9 cellular contexts compared by ENCODE assay signal in genomic region chr2:152585830-152586484, GRCh38.
DNase-seq lines count a peak whose midpoint lies in the region; ATAC-seq and TF ChIP-seq lines count a peak whose summit lies in the region.
"Had no signal": no experiment of that assay in that cellular context is flagged by ENCODE, and none has a peak within 500 bp of the region (broad histone marks: within the 10 kb centered on the region; RNA-seq: fewer than 3 reads in every experiment).

No MANE protein-coding gene starts in this region.

- no peak overlapping the region for H2AFZ ChIP-seq in ACC112 (ENCODE audit: low read length, unreplicated experiment)

- H3K27ac ChIP-seq in ACC112 (ENCODE audit: low read depth, low read length) (peak overlapping the region; percentile 60), left lung (no peak overlapping the region), stomach (peak overlapping the region in 2 of 5 donors; percentile 1)
- H3K27ac ChIP-seq: cardiac muscle cell had no signal

- peaks cover 60% of the 10 kb centered on the region for H3K4me1 ChIP-seq in ACC112 (ENCODE audit: control insufficient read depth, insufficient read depth, low read length, unreplicated experiment)
- peaks cover 0 to 3% of the 10 kb centered on the region in 2 donors for H3K4me1 ChIP-seq in left lung
- peaks cover 0 to 16% (median 3%) of the 10 kb centered on the region in 4 donors for H3K4me1 ChIP-seq in stomach

- no peaks in the 10 kb centered on the region for H3K9me3 ChIP-seq in left lung
- no peaks in the 10 kb centered on the region for H3K9me3 ChIP-seq in stomach

- 48 to 70% (median 62%) methylated on average over 3 of the region's 3 CpGs for WGBS in stomach, 5 donors

- intact Hi-C loops in left lung (cut with DNase I) (no loop called here), stomach (cut with DNase I; ENCODE audit: low total_unique reads) (no loop called here)
- intact Hi-C loops in activated T-helper 2 cell treated with anti-CD3 and anti-CD28 coated beads, Interferon-gamma antibody, Interleukin-2, Interleukin-4, amounts not matched to agents 10 μg/mL and 5 μg/mL and 100 μg/mL, durations not matched to agents 14 hours and 24 hours and 36 hours (cut with micrococcal nuclease): loop anchor here (2.0 to 5.0 kb wide), 2 partner anchors 13 to 79 kb away; no protein-coding TSS in a partner anchor

- peak overlapping the region; percentile 3; the same call in 1 of the 2 replicates for H3K4me3 Mint-ChIP-seq in HFFc6
- H3K4me3 Mint-ChIP-seq in activated T-helper 2 cell treated with anti-CD3 and anti-CD28 coated beads, Interferon-gamma antibody, Interleukin-2, Interleukin-4, amounts not matched to agents 10 μg/mL and 5 μg/mL and 100 μg/mL, durations not matched to agents 14 hours and 24 hours and 36 hours (ENCODE audit: low read depth): no peak overlapping the region

- H3K4me3 ChIP-seq in ACC112 (ENCODE audit: low read depth, low read length) (peak overlapping the region; percentile 6; the same call in 1 of the 2 replicates), left lung (no peak overlapping the region), stomach (no peak overlapping the region)
- H3K4me3 ChIP-seq: cardiac muscle cell had no signal

- no peaks in the 10 kb centered on the region for H3K27me3 ChIP-seq in ACC112 (ENCODE audit: insufficient read depth, low read length)
- no peaks in the 10 kb centered on the region for H3K27me3 ChIP-seq in left lung
- H3K27me3 ChIP-seq in stomach: no peaks in the 10 kb centered on the region
- H3K27me3 ChIP-seq: cardiac muscle cell had no signal

- no peak for TF ChIP-seq POLR2A in stomach (IDR thresholded peaks at IDR 0.05)

- H3K9me3 Mint-ChIP-seq in HFFc6: no peaks in the 10 kb centered on the region
- H3K9me3 Mint-ChIP-seq in activated T-helper 2 cell treated with anti-CD3 and anti-CD28 coated beads, Interferon-gamma antibody, Interleukin-2, Interleukin-4, amounts not matched to agents 10 μg/mL and 5 μg/mL and 100 μg/mL, durations not matched to agents 14 hours and 24 hours and 36 hours: no peaks in the 10 kb centered on the region

- peak overlapping the region; percentile 66 for H3K27ac Mint-ChIP-seq in HFFc6
- H3K27ac Mint-ChIP-seq in activated T-helper 2 cell treated with anti-CD3 and anti-CD28 coated beads, Interferon-gamma antibody, Interleukin-2, Interleukin-4, amounts not matched to agents 10 μg/mL and 5 μg/mL and 100 μg/mL, durations not matched to agents 14 hours and 24 hours and 36 hours: no peak overlapping the region

- H3K27me3 Mint-ChIP-seq in HFFc6 (ENCODE audit: insufficient read depth): no peaks in the 10 kb centered on the region; the same call in 1 of the 2 replicates
- H3K27me3 Mint-ChIP-seq in activated T-helper 2 cell treated with anti-CD3 and anti-CD28 coated beads, Interferon-gamma antibody, Interleukin-2, Interleukin-4, amounts not matched to agents 10 μg/mL and 5 μg/mL and 100 μg/mL, durations not matched to agents 14 hours and 24 hours and 36 hours (ENCODE audit: low read depth): peaks cover 2% of the 10 kb centered on the region

- DNase-seq in HFFc6 (peak; percentile 95), brain pericyte (ENCODE audit: low read depth, low spot score) (peak; percentile 61), left lung (no peak), RKO (ENCODE audit: low spot score) (no peak), stomach (no peak)
- no peak for DNase-seq in activated T-helper 2 cell treated with anti-CD3 and anti-CD28 coated beads, Interferon-gamma antibody, Interleukin-2, Interleukin-4, amounts not matched to agents 10 μg/mL and 5 μg/mL and 100 μg/mL, durations not matched to agents 14 hours and 24 hours and 36 hours (ENCODE audit: low spot score)

- ATAC-seq in left lung (peak; percentile 83), HG03159 (IDR thresholded peaks at IDR 0.05; ENCODE audit: unreplicated experiment) (no peak)

- H3K36me3 ChIP-seq in ACC112 (ENCODE audit: insufficient read depth, low read length) (no peaks in the 10 kb centered on the region), left lung (no peaks in the 10 kb centered on the region), stomach (peaks cover 0 to 9% (median 7%) of the 10 kb centered on the region in 4 donors)
- H3K36me3 ChIP-seq: cardiac muscle cell had no signal

- no peak for TF ChIP-seq EP300 in stomach (IDR thresholded peaks at IDR 0.05)

- TF ChIP-seq CTCF in HFFc6 (IDR thresholded peaks at IDR 0.05) (no peak), left lung (IDR thresholded peaks at IDR 0.05) (no peak), stomach (IDR thresholded peaks at IDR 0.05) (no peak)

- H3K79me2 ChIP-seq in ACC112 (ENCODE audit: control insufficient read depth, insufficient read depth, low read length, unreplicated experiment): peaks cover 3% of the 10 kb centered on the region

- H3K36me3 Mint-ChIP-seq in HFFc6 (ENCODE audit: low read depth): peaks cover 19% of the 10 kb centered on the region
- no peaks in the 10 kb centered on the region for H3K36me3 Mint-ChIP-seq in activated T-helper 2 cell treated with anti-CD3 and anti-CD28 coated beads, Interferon-gamma antibody, Interleukin-2, Interleukin-4, amounts not matched to agents 10 μg/mL and 5 μg/mL and 100 μg/mL, durations not matched to agents 14 hours and 24 hours and 36 hours (ENCODE audit: low read depth)

- peaks cover 56% of the 10 kb centered on the region for H3K4me1 Mint-ChIP-seq in HFFc6 (ENCODE audit: low read depth)
- peaks cover 25% of the 10 kb centered on the region for H3K4me1 Mint-ChIP-seq in activated T-helper 2 cell treated with anti-CD3 and anti-CD28 coated beads, Interferon-gamma antibody, Interleukin-2, Interleukin-4, amounts not matched to agents 10 μg/mL and 5 μg/mL and 100 μg/mL, durations not matched to agents 14 hours and 24 hours and 36 hours (ENCODE audit: low read depth)

Comparison
In these comparisons a context has a peak if more than half of its experiments do, and no peak if none do; other contexts are left out.
1. DNase-seq: peak in HFFc6 (single experiment) and brain pericyte (single experiment); none in left lung (0 of 2), RKO (single experiment), stomach (single experiment) and activated T-helper 2 cell treated with anti-CD3 and anti-CD28 coated beads, Interferon-gamma antibody, Interleukin-2, Interleukin-4, amounts not matched to agents 10 μg/mL and 5 μg/mL and 100 μg/mL, durations not matched to agents 14 hours and 24 hours and 36 hours (single experiment).